In genomic region chr2:238320246-238320647, GRCh38 we compare ENCODE assay signal across 8 cellular contexts.
DNase-seq lines count a peak whose midpoint lies in the region; ATAC-seq lines count a peak whose summit lies in the region.

TRAF3IP1 (plus strand) TSS chr2:238320518; CDS start chr2:238320663, 145 bp downstream.

- ATAC-seq in GM19397 (IDR thresholded peaks at IDR 0.05; ENCODE audit: unreplicated experiment) (peak; percentile 98), HG03565 (IDR thresholded peaks at IDR 0.05; ENCODE audit: unreplicated experiment) (peak; percentile 97), memory B cell (ENCODE audit: low read depth) (peak; percentile 99)

- H3K27ac Mint-ChIP-seq in memory B cell: no peak within 1 kb of the TSS

- DNase-seq in C1 segment of cervical spinal cord (lab: John Stamatoyannopoulos, UW): peak; percentile 31 to 91 (median 78)
- peak; percentile 77 for DNase-seq in NCI-H82 treated with DMSO at 0.1 percent for 48 hours (lab: John Stamatoyannopoulos, UW; ENCODE audit: unreplicated experiment)
- peak; percentile 93 for DNase-seq in activated CD8-positive, alpha-beta memory T cell treated with anti-CD3 and anti-CD28 coated beads for 24 hours
- DNase-seq in effector memory CD4-positive, alpha-beta T cell: peak; percentile 76 to 86 (median 77)
- DNase-seq in memory B cell (ENCODE audit: low spot score in 2 of 2): peak; percentile 79 to 86
- DNase-seq in stimulated activated CD4-positive, alpha-beta T cell treated with anti-CD3 and anti-CD28 coated beads, TNF-alpha, amount 100 ng/mL, for 48 hours (ENCODE audit: low read depth in 3 of 3): peak; percentile 63 to 77 (median 75)

- no peaks in the 10 kb centered on the region for H3K36me3 ChIP-seq in effector memory CD4-positive, alpha-beta T cell (ENCODE audit: control insufficient read depth, insufficient read depth, low read length)

- H3K9me3 Mint-ChIP-seq in memory B cell: no peaks in the 10 kb centered on the region

- H3K4me3 ChIP-seq in effector memory CD4-positive, alpha-beta T cell (ENCODE audit: insufficient read depth, low read depth, low read length, poor library complexity, severe bottlenecking): peak within 1 kb of the TSS; percentile 65

- peaks cover 4% of the 10 kb centered on the region for H3K27me3 Mint-ChIP-seq in memory B cell

- H3K27me3 ChIP-seq in effector memory CD4-positive, alpha-beta T cell (replicated peaks; ENCODE audit: control insufficient read depth, insufficient read depth, low read length, poor library complexity, severe bottlenecking): no peaks in the 10 kb centered on the region

- H3K4me1 Mint-ChIP-seq in memory B cell: peaks cover 11% of the 10 kb centered on the region

- H3K27ac ChIP-seq in effector memory CD4-positive, alpha-beta T cell (ENCODE audit: insufficient read depth, low read length, poor library complexity, severe bottlenecking): no peak within 1 kb of the TSS

- no peaks in the 10 kb centered on the region for H3K9me3 ChIP-seq in effector memory CD4-positive, alpha-beta T cell (ENCODE audit: control insufficient read depth, low read length)

- peaks cover 3% of the 10 kb centered on the region for H3K36me3 Mint-ChIP-seq in memory B cell

- peaks cover 13% of the 10 kb centered on the region for H3K4me1 ChIP-seq in effector memory CD4-positive, alpha-beta T cell (ENCODE audit: control insufficient read depth, insufficient read depth, low read length, poor library complexity, severe bottlenecking)

- peak within 1 kb of the TSS; percentile 84 for H3K4me3 Mint-ChIP-seq in memory B cell
